24 cellular contexts compared by ENCODE assay signal in the genomic region with DNA sequence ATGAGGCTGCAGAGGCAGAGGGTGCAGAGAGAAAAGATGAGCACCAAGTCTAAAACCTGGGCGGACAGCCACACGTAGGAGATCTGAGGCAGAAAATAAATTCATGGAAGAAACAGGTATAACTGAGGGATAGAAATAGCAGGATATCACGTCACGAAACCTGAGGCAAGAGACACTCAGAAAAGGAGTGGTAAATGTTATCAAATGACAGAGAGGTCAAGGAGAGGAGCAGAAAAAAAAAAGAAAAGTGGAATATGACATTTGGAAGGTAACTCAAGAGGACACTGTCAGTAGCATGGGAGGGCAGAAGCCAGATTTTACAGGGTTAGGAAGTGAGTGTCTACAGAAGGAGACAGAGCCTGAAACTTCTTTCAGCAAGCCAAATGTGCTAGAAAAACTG.
"Had no signal": no experiment of that assay in that cellular context is flagged by ENCODE, and none has a peak within 500 bp of the region (broad histone marks: within the 10 kb centered on the region; RNA-seq: fewer than 3 reads in every experiment).

No MANE protein-coding gene starts in this region.

- H3K27ac Mint-ChIP-seq: activated CD4-positive, alpha-beta memory T cell treated with anti-CD3 and anti-CD28 coated beads, Interleukin-2, amount 10 ng/mL, durations not matched to agents 7 days and 5 days; activated CD4-positive, alpha-beta T cell treated with anti-CD3 and anti-CD28 coated beads, Interleukin-2, amount 10 ng/mL, durations not matched to agents 7 days and 5 days; activated naive CD4-positive, alpha-beta T cell treated with anti-CD3 and anti-CD28 coated beads, Interleukin-2, amount 10 ng/mL, durations not matched to agents 7 days and 5 days; activated naive CD8-positive, alpha-beta T cell treated with anti-CD3 and anti-CD28 coated beads, Interleukin-2, amount 10 ng/mL, durations not matched to agents 7 days and 5 days; activated T-cell treated with anti-CD3 and anti-CD28 coated beads, Interleukin-2, amount 50 U/mL, for 24 hours; brain; endodermal cell; nephron; T-helper 2 cell treated with Interferon-gamma antibody and Interleukin-4, amounts not matched to agents 5 μg/mL and 100 μg/mL, for 36 hours had no signal

- H3K9me3 Mint-ChIP-seq: activated CD4-positive, alpha-beta memory T cell treated with anti-CD3 and anti-CD28 coated beads, Interleukin-2, amount 10 ng/mL, durations not matched to agents 7 days and 5 days; activated T-cell treated with anti-CD3 and anti-CD28 coated beads, Interleukin-2, amount 50 U/mL, for 24 hours; nephron; T-helper 2 cell treated with Interferon-gamma antibody and Interleukin-4, amounts not matched to agents 5 μg/mL and 100 μg/mL, for 36 hours had no signal

- H3K4me3 Mint-ChIP-seq: activated CD4-positive, alpha-beta memory T cell treated with anti-CD3 and anti-CD28 coated beads, Interleukin-2, amount 10 ng/mL, durations not matched to agents 7 days and 5 days; activated CD4-positive, alpha-beta T cell treated with anti-CD3 and anti-CD28 coated beads, Interleukin-2, amount 10 ng/mL, durations not matched to agents 7 days and 5 days; activated naive CD4-positive, alpha-beta T cell treated with anti-CD3 and anti-CD28 coated beads, Interleukin-2, amount 10 ng/mL, durations not matched to agents 7 days and 5 days; activated naive CD8-positive, alpha-beta T cell treated with anti-CD3 and anti-CD28 coated beads, Interleukin-2, amount 10 ng/mL, durations not matched to agents 7 days and 5 days; activated T-cell treated with anti-CD3 and anti-CD28 coated beads, Interleukin-2, amount 50 U/mL, for 24 hours; brain; endodermal cell; nephron; T-helper 2 cell treated with Interferon-gamma antibody and Interleukin-4, amounts not matched to agents 5 μg/mL and 100 μg/mL, for 36 hours had no signal

- ATAC-seq: activated CD4-positive, CD25-positive, alpha-beta regulatory T cell treated with anti-CD3 and anti-CD28 coated beads, Interleukin-2, amount 50 U/mL, for 24 hours; esophagus mucosa had no signal

- H3K36me3 Mint-ChIP-seq: activated naive CD4-positive, alpha-beta T cell treated with anti-CD3 and anti-CD28 coated beads, Interleukin-2, amount 10 ng/mL, durations not matched to agents 7 days and 5 days; activated naive CD8-positive, alpha-beta T cell treated with anti-CD3 and anti-CD28 coated beads, Interleukin-2, amount 10 ng/mL, durations not matched to agents 7 days and 5 days; brain had no signal

- DNase-seq: activated CD4-positive, alpha-beta memory T cell treated with anti-CD3 and anti-CD28 coated beads, Interleukin-2, amount 10 ng/mL, durations not matched to agents 7 days and 5 days; activated CD4-positive, alpha-beta T cell treated with anti-CD3 and anti-CD28 coated beads, Interleukin-2, amount 10 ng/mL, durations not matched to agents 7 days and 5 days; activated CD8-positive, alpha-beta memory T cell treated with anti-CD3 and anti-CD28 coated beads, Interleukin-2, amount 50 U/mL, for 48 hours; activated gamma-delta T cell; activated naive CD4-positive, alpha-beta T cell treated with anti-CD3 and anti-CD28 coated beads, Interleukin-2, amount 10 ng/mL, durations not matched to agents 7 days and 5 days; activated naive CD8-positive, alpha-beta T cell treated with anti-CD3 and anti-CD28 coated beads, Interleukin-2, amount 10 ng/mL, durations not matched to agents 7 days and 5 days; activated T-cell treated with anti-CD3 and anti-CD28 coated beads, Interleukin-2, amount 50 U/mL, for 24 hours; caudate nucleus; cortex of kidney; endodermal cell; foreskin fibroblast; heart left ventricle; mammary epithelial cell; retina; spleen; stimulated activated naive CD4-positive, alpha-beta T cell; T-helper 1 cell; testis; transverse colon had no signal

- H3K27me3 Mint-ChIP-seq: brain had no signal

- H3K4me1 Mint-ChIP-seq: activated CD4-positive, alpha-beta memory T cell treated with anti-CD3 and anti-CD28 coated beads, Interleukin-2, amount 10 ng/mL, durations not matched to agents 7 days and 5 days; activated CD4-positive, alpha-beta T cell treated with anti-CD3 and anti-CD28 coated beads, Interleukin-2, amount 10 ng/mL, durations not matched to agents 7 days and 5 days; activated naive CD4-positive, alpha-beta T cell treated with anti-CD3 and anti-CD28 coated beads, Interleukin-2, amount 10 ng/mL, durations not matched to agents 7 days and 5 days; activated naive CD8-positive, alpha-beta T cell treated with anti-CD3 and anti-CD28 coated beads, Interleukin-2, amount 10 ng/mL, durations not matched to agents 7 days and 5 days; brain had no signal
